Comparison of ENCODE assay signal across 8 cellular contexts in genomic region chr12:662541-663292, GRCh38. TPM values are rescaled to one million over a fixed set of nuclear protein-coding genes. Genes with fewer than 3 reads are reported as not detected.
DNase-seq lines count a peak whose midpoint lies in the region; ATAC-seq and TF ChIP-seq lines count a peak whose summit lies in the region.

No MANE protein-coding gene starts in this region.

- ATAC-seq in activated T-helper 17 cell treated with anti-CD3 and anti-CD28 coated beads, Interleukin-2, amount 50 U/mL, for 72 hours (replicated peaks) = peak; percentile 1
- no peak for ATAC-seq in HG02938 (IDR thresholded peaks at IDR 0.05; ENCODE audit: unreplicated experiment)
- ATAC-seq in HG03097 (IDR thresholded peaks at IDR 0.05; ENCODE audit: low FRiP score, unreplicated experiment) = no peak

- no peaks in the 10 kb centered on the region for H3K36me3 ChIP-seq in suprapubic skin

- H3K9me3 ChIP-seq in suprapubic skin = no peaks in the 10 kb centered on the region

- no peak for TF ChIP-seq POLR2A in suprapubic skin (IDR thresholded peaks at IDR 0.05)

- H3K27me3 ChIP-seq in suprapubic skin = no peaks in the 10 kb centered on the region

- peak overlapping the region; percentile 7 for H3K27ac ChIP-seq in suprapubic skin

- no peak for TF ChIP-seq EP300 in suprapubic skin (IDR thresholded peaks at IDR 0.05)

- 5% methylated on average over 8 of the region's 8 CpGs for WGBS in suprapubic skin

- H3K4me1 ChIP-seq in suprapubic skin = peaks cover 22% of the 10 kb centered on the region

- TF ChIP-seq CTCF in suprapubic skin (IDR thresholded peaks at IDR 0.05) = no peak

- no peaks in the 10 kb centered on the region for H3K9me3 Mint-ChIP-seq in T-helper 2 cell treated with Interferon-gamma antibody and Interleukin-4, amounts not matched to agents 5 μg/mL and 100 μg/mL, for 36 hours
- no peaks in the 10 kb centered on the region for H3K9me3 Mint-ChIP-seq in activated T-helper 17 cell treated with anti-CD3 and anti-CD28 coated beads, Interleukin-2, amount 50 U/mL, for 72 hours

- peaks cover 35% of the 10 kb centered on the region for H3K4me1 Mint-ChIP-seq in T-helper 2 cell treated with Interferon-gamma antibody and Interleukin-4, amounts not matched to agents 5 μg/mL and 100 μg/mL, for 36 hours (ENCODE audit: low read depth)
- H3K4me1 Mint-ChIP-seq in activated T-helper 17 cell treated with anti-CD3 and anti-CD28 coated beads, Interleukin-2, amount 50 U/mL, for 72 hours = peaks cover 42% of the 10 kb centered on the region

- no peak for DNase-seq in T-helper 2 cell treated with Interferon-gamma antibody and Interleukin-4, amounts not matched to agents 5 μg/mL and 100 μg/mL, for 36 hours (ENCODE audit: low spot score)
- no peak for DNase-seq in T-helper 2 cell
- DNase-seq in hippocampal formation (lab: John Stamatoyannopoulos, UW) = peak; percentile 46 to 51
- no peak for DNase-seq in suprapubic skin (ENCODE audit: low spot score in 2 of 2)
- no peak for DNase-seq in NCI-H146 treated with DMSO at 0.1 percent for 48 hours (lab: John Stamatoyannopoulos, UW; ENCODE audit: unreplicated experiment)

- peak overlapping the region; percentile 75 for H3K27ac Mint-ChIP-seq in T-helper 2 cell treated with Interferon-gamma antibody and Interleukin-4, amounts not matched to agents 5 μg/mL and 100 μg/mL, for 36 hours
- peak overlapping the region; percentile 70 for H3K27ac Mint-ChIP-seq in activated T-helper 17 cell treated with anti-CD3 and anti-CD28 coated beads, Interleukin-2, amount 50 U/mL, for 72 hours

- peak overlapping the region; percentile 69 for H3K4me3 Mint-ChIP-seq in T-helper 2 cell treated with Interferon-gamma antibody and Interleukin-4, amounts not matched to agents 5 μg/mL and 100 μg/mL, for 36 hours
- H3K4me3 Mint-ChIP-seq in activated T-helper 17 cell treated with anti-CD3 and anti-CD28 coated beads, Interleukin-2, amount 50 U/mL, for 72 hours = peak overlapping the region; percentile 77

- peak overlapping the region; percentile 8 for H3K4me3 ChIP-seq in suprapubic skin

- peaks cover 5% of the 10 kb centered on the region for H3K27me3 Mint-ChIP-seq in T-helper 2 cell treated with Interferon-gamma antibody and Interleukin-4, amounts not matched to agents 5 μg/mL and 100 μg/mL, for 36 hours (ENCODE audit: low read depth)
- no peaks in the 10 kb centered on the region for H3K27me3 Mint-ChIP-seq in activated T-helper 17 cell treated with anti-CD3 and anti-CD28 coated beads, Interleukin-2, amount 50 U/mL, for 72 hours

- H3K36me3 Mint-ChIP-seq in T-helper 2 cell treated with Interferon-gamma antibody and Interleukin-4, amounts not matched to agents 5 μg/mL and 100 μg/mL, for 36 hours (ENCODE audit: low read depth) = no peaks in the 10 kb centered on the region
- H3K36me3 Mint-ChIP-seq in activated T-helper 17 cell treated with anti-CD3 and anti-CD28 coated beads, Interleukin-2, amount 50 U/mL, for 72 hours (ENCODE audit: low read depth) = no peaks in the 10 kb centered on the region

RNA-seq across cellular contexts. Expression of gene NINJ2, which starts 0.5 kb away (rescaled TPM):
- 10 to 100 TPM in 1 of 2 donors, 1 to 10 TPM in 1; 9.2 to 19.9 TPM for total RNA-seq in activated T-helper 17 cell treated with anti-CD3 and anti-CD28 coated beads, Interleukin-2, amount 50 U/mL, for 72 hours
- total RNA-seq in suprapubic skin = 10 to 100 TPM in 2 of 4 donors, 1 to 10 TPM in 2; 7.6 to 20.9 (median 12.6) TPM

Comparison
In these comparisons a context has a peak if more than half of its experiments do, and no peak if none do; other contexts are left out.
1. DNase-seq: peak in hippocampal formation (2 of 2); none in T-helper 2 cell treated with Interferon-gamma antibody and Interleukin-4, amounts not matched to agents 5 μg/mL and 100 μg/mL, for 36 hours (single experiment), T-helper 2 cell (0 of 5), suprapubic skin (0 of 2) and NCI-H146 treated with DMSO at 0.1 percent for 48 hours (single experiment).